Comparison of ENCODE assay signal across 15 cellular contexts in genomic region chrX:45761920-45762319, GRCh38.
DNase-seq lines count a peak whose midpoint lies in the region; ATAC-seq and TF ChIP-seq lines count a peak whose summit lies in the region.
"Had no signal": no experiment of that assay in that cellular context is flagged by ENCODE, and none has a peak within 500 bp of the region (broad histone marks: within the 10 kb centered on the region; RNA-seq: fewer than 3 reads in every experiment).

No MANE protein-coding gene starts in this region.

- H3K36me3 Mint-ChIP-seq in CD14-positive monocyte, result peaks cover 7 to 9% of the 10 kb centered on the region in 2 donors
- peaks cover 45% of the 10 kb centered on the region for H3K36me3 Mint-ChIP-seq in GM23338 (ENCODE audit: low read depth)
- peaks cover 65% of the 10 kb centered on the region for H3K36me3 Mint-ChIP-seq in activated CD8-positive, alpha-beta T cell treated with anti-CD3 and anti-CD28 coated beads for 36 hours (ENCODE audit: low read depth)
- peaks cover 0 to 7% (median 7%) of the 10 kb centered on the region in 3 donors for H3K36me3 Mint-ChIP-seq in immature natural killer cell

- no peak overlapping the region for H3K4me2 ChIP-seq in GM23338
- H3K4me2 ChIP-seq: KMS-11 had no signal

- CTCF ChIA-PET in activated CD8-positive, alpha-beta T cell treated with anti-CD3 and anti-CD28 coated beads for 36 hours (lab: Charles Lee), result no interaction called here
- CTCF ChIA-PET in HEK293T (lab: Yijun Ruan, JAX), result interaction anchor here (0.6 kb wide), 1 partner anchor 62 kb away, joined by 3 read pairs; no protein-coding TSS in a partner anchor

- peaks cover 100% of the 10 kb centered on the region for H3K79me2 ChIP-seq in GM23338 (replicated peaks; ENCODE audit: insufficient read depth)

- no peaks in the 10 kb centered on the region for H3F3A ChIP-seq in GM23338 (replicated peaks; ENCODE audit: low read depth)

- peaks cover 77% of the 10 kb centered on the region for H3K4me1 Mint-ChIP-seq in CD14-positive monocyte
- peaks cover 42% of the 10 kb centered on the region for H3K4me1 Mint-ChIP-seq in GM23338
- H3K4me1 Mint-ChIP-seq in activated CD8-positive, alpha-beta T cell treated with anti-CD3 and anti-CD28 coated beads for 36 hours (ENCODE audit: low read depth), result peaks cover 71% of the 10 kb centered on the region
- peaks cover 64 to 90% of the 10 kb centered on the region in 2 donors for H3K4me1 Mint-ChIP-seq in immature natural killer cell

- peaks cover 15% of the 10 kb centered on the region for H3K4me1 ChIP-seq in GM23338 (ENCODE audit: insufficient read depth)

- intact Hi-C loops in CD14-positive monocyte (cut with micrococcal nuclease), result no loop called here
- intact Hi-C loops in activated CD8-positive, alpha-beta T cell treated with anti-CD3 and anti-CD28 coated beads for 36 hours (cut with micrococcal nuclease), result no loop called here

- H3K4me3 ChIP-seq in GM23338, result no peak overlapping the region

- H3K27me3 ChIP-seq in GM23338 (ENCODE audit: insufficient read depth), result no peaks in the 10 kb centered on the region

- no peak overlapping the region for H2AFZ ChIP-seq in GM23338

- DNase-seq in CD14-positive monocyte (ENCODE audit: low spot score), result no peak
- DNase-seq in GM23338 (ENCODE audit: low spot score), result no peak
- DNase-seq in activated CD8-positive, alpha-beta T cell treated with anti-CD3 and anti-CD28 coated beads for 36 hours, result no peak
- no peak for DNase-seq in immature natural killer cell
- DNase-seq in HEK293T (ENCODE audit: extremely low spot score), result no peak
- no peak for DNase-seq in superior temporal gyrus (ENCODE audit: extremely low spot score)
- DNase-seq in GM19240 (ENCODE audit: insufficient read length, low spot score), result no peak
- DNase-seq: head of caudate nucleus; left colon; NCI-H2029 treated with DMSO at 0.1 percent for 48 hours; NCI-H774; SHP77; stimulated activated CD4-positive, alpha-beta T cell treated with anti-CD3 and anti-CD28 coated beads, Interleukin-4, amount 100 ng/mL, for 24 hours had no signal

- H3K9me3 Mint-ChIP-seq in CD14-positive monocyte (peaks cover 0 to 2% (median 0%) of the 10 kb centered on the region in 7 donors), GM23338 (no peaks in the 10 kb centered on the region), immature natural killer cell (no peaks in the 10 kb centered on the region)
- H3K9me3 Mint-ChIP-seq in activated CD8-positive, alpha-beta T cell treated with anti-CD3 and anti-CD28 coated beads for 36 hours, result no peaks in the 10 kb centered on the region

- peaks cover 9% of the 10 kb centered on the region; the same call in 1 of the 2 replicates for H4K20me1 ChIP-seq in GM23338 (replicated peaks; ENCODE audit: insufficient read depth)

- no peaks in the 10 kb centered on the region for H3K9me2 ChIP-seq in GM23338 (ENCODE audit: insufficient read depth)

- ATAC-seq in GM23338 (no peak), HG03039 (IDR thresholded peaks at IDR 0.05; ENCODE audit: unreplicated experiment) (no peak)
- no peak for ATAC-seq in activated CD8-positive, alpha-beta T cell treated with anti-CD3 and anti-CD28 coated beads for 36 hours
- ATAC-seq: left colon had no signal

- H3K27ac Mint-ChIP-seq in CD14-positive monocyte (peak overlapping the region; percentile 16 to 76 (median 57)), GM23338 (peak overlapping the region; percentile 15; the same call in 1 of the 2 replicates), immature natural killer cell (peak overlapping the region in 5 of 6 donors; percentile 41 to 80 (median 71))
- peak overlapping the region; percentile 90 for H3K27ac Mint-ChIP-seq in activated CD8-positive, alpha-beta T cell treated with anti-CD3 and anti-CD28 coated beads for 36 hours

- no peak overlapping the region for H3K4me3 Mint-ChIP-seq in CD14-positive monocyte
- H3K4me3 Mint-ChIP-seq in GM23338, result no peak overlapping the region
- peak overlapping the region; percentile 50 for H3K4me3 Mint-ChIP-seq in activated CD8-positive, alpha-beta T cell treated with anti-CD3 and anti-CD28 coated beads for 36 hours
- H3K4me3 Mint-ChIP-seq in immature natural killer cell, result peak overlapping the region in 1 of 5 donors; percentile 65

- POLR2A ChIA-PET in activated CD8-positive, alpha-beta T cell treated with anti-CD3 and anti-CD28 coated beads for 36 hours (lab: Charles Lee), result no interaction called here
- POLR2A ChIA-PET in HEK293T (lab: Yijun Ruan, JAX), result no interaction called here

- peaks cover 0 to 22% (median 0%) of the 10 kb centered on the region in 3 donors for H3K27me3 Mint-ChIP-seq in CD14-positive monocyte (ENCODE audit: low read depth in 3 of 3)
- peaks cover 6% of the 10 kb centered on the region for H3K27me3 Mint-ChIP-seq in GM23338 (ENCODE audit: insufficient read depth, low read depth, poor library complexity)
- H3K27me3 Mint-ChIP-seq in activated CD8-positive, alpha-beta T cell treated with anti-CD3 and anti-CD28 coated beads for 36 hours, result no peaks in the 10 kb centered on the region
- H3K27me3 Mint-ChIP-seq in immature natural killer cell (ENCODE audit: low read depth in 3 of 3), result peaks cover 4 to 7% (median 6%) of the 10 kb centered on the region in 3 donors

- H3K36me3 ChIP-seq in GM23338 (ENCODE audit: insufficient read depth), result no peaks in the 10 kb centered on the region

- no peak for TF ChIP-seq CTCF in CD14-positive monocyte (IDR thresholded peaks at IDR 0.05)
- TF ChIP-seq CTCF in GM23338 (conservative IDR thresholded peaks at IDR 0.05; ENCODE audit: low read depth in 2 of 2), result no peak
- no peak for TF ChIP-seq CTCF in activated CD8-positive, alpha-beta T cell treated with anti-CD3 and anti-CD28 coated beads for 36 hours (IDR thresholded peaks at IDR 0.05)

- peak overlapping the region; percentile 69; the same call in 1 of the 2 replicates for H3K27ac ChIP-seq in GM23338 (ENCODE audit: low read depth)
- H3K27ac ChIP-seq: KMS-11 had no signal

TF ChIP-seq in GM23338, 12 proteins besides CTCF, POLR2A, EP300 and RAD21 (continues in another document):
- no peak for TF ChIP-seq ETS1 (IDR thresholded peaks at IDR 0.05)
- no peak for TF ChIP-seq EZH2phosphoT487 (IDR thresholded peaks at IDR 0.05; ENCODE audit: unreplicated experiment)
- TF ChIP-seq CREB1 (CRISPR knock-in tag; IDR thresholded peaks at IDR 0.05; ENCODE audit: low read depth), result no peak

TF ChIP-seq in HEK293T, 16 proteins besides CTCF, POLR2A, EP300 and RAD21:
- TF ChIP-seq FOXA1 (IDR thresholded peaks at IDR 0.05) (no peak), ARNT (IDR thresholded peaks at IDR 0.05) (no peak), CTBP1 (IDR thresholded peaks at IDR 0.05; ENCODE audit: borderline replicate concordance) (no peak), NFRKB (IDR thresholded peaks at IDR 0.05) (no peak), ZNF384 (IDR thresholded peaks at IDR 0.05) (no peak), ELF4 (IDR thresholded peaks at IDR 0.05) (no peak), FOXM1 (IDR thresholded peaks at IDR 0.05; ENCODE audit: borderline replicate concordance) (no peak), LEF1 (IDR thresholded peaks at IDR 0.05; ENCODE audit: borderline replicate concordance) (no peak), L3MBTL2 (conservative IDR thresholded peaks at IDR 0.05) (no peak), SUZ12 (IDR thresholded peaks at IDR 0.05) (no peak)

Comparison
In these comparisons a context has a peak if more than half of its experiments do, and no peak if none do; other contexts are left out.
1. H3K27ac Mint-ChIP-seq: peak in every context shown above with its lines; median percentile 90 in activated CD8-positive, alpha-beta T cell treated with anti-CD3 and anti-CD28 coated beads for 36 hours; 71 in immature natural killer cell; 57 in CD14-positive monocyte; 15 in GM23338.